Comparison of ENCODE assay signal across 1 cellular context in the genomic region with DNA sequence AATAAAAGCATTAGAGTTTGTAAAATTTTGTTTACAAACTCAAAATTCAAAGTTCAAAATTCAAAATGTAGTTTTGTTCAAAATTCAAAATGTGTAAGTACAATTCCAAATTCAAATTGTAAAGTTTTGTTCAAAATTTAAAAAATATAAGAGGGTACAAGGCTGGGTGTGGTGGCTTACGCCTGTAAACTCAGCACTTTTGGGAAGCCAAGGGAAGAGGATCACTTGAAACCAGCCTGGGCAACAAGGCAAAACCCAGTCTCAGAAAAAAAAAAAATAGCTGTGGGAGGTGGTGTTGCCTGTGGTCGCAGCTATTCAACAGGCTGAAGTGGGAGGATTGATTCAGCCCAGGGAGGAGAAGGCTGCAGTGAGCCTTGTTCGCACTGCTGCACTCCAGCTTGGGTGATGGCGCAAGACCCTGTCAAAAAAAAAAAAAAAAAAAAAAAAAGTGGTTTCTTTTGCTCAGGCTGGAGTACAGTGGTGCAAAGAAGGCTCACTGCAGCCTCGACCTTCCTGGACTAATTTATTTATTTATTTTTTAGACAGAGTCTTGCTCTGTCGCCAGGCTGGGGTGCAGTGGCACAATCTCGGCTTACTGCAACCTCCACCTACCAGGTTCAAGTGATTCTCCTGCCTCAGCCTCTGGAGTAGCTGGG.
TF ChIP-seq lines count a peak whose summit lies in the region.

No MANE protein-coding gene starts in this region.

TF ChIP-seq in HepG2, 621 proteins besides CTCF, POLR2A, EP300 and RAD21 (continued from another document and continues in another):
- TF ChIP-seq, protein P1, sequence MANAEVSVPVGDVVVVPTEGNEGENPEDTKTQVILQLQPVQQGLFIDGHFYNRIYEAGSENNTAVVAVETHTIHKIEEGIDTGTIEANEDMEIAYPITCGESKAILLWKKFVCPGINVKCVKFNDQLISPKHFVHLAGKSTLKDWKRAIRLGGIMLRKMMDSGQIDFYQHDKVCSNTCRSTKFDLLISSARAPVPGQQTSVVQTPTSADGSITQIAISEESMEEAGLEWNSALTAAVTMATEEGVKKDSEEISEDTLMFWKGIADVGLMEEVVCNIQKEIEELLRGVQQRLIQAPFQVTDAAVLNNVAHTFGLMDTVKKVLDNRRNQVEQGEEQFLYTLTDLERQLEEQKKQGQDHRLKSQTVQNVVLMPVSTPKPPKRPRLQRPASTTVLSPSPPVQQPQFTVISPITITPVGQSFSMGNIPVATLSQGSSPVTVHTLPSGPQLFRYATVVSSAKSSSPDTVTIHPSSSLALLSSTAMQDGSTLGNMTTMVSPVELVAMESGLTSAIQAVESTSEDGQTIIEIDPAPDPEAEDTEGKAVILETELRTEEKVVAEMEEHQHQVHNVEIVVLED (CRISPR knock-in tag; IDR thresholded peaks at IDR 0.05; ENCODE audit: borderline replicate concordance): no peak
- TF ChIP-seq ERF (CRISPR knock-in tag; IDR thresholded peaks at IDR 0.05) (no peak), SAP130 (CRISPR knock-in tag; IDR thresholded peaks at IDR 0.05; ENCODE audit: low read depth) (peak; percentile 40; the same call in 1 of the 2 replicates), JUN (CRISPR knock-in tag; IDR thresholded peaks at IDR 0.05) (no peak), ATF7 (IDR thresholded peaks at IDR 0.05) (no peak), ATF7 (CRISPR knock-in tag; IDR thresholded peaks at IDR 0.05) (no peak), ZNF792 (CRISPR knock-in tag; IDR thresholded peaks at IDR 0.05) (no peak), ZNF614 (CRISPR knock-in tag; IDR thresholded peaks at IDR 0.05; ENCODE audit: borderline replicate concordance) (no peak), NFE2L1 (CRISPR knock-in tag; IDR thresholded peaks at IDR 0.05; ENCODE audit: borderline replicate concordance) (no peak), XRCC5 (optimal IDR thresholded peaks at IDR 0.05; ENCODE audit: low read length) (peak; percentile 61), ASH2L (IDR thresholded peaks at IDR 0.05; ENCODE audit: insufficient read length, low read depth, low read length) (no peak), RCOR2 (CRISPR knock-in tag; IDR thresholded peaks at IDR 0.05) (no peak; the same call in 1 of the 2 replicates), TCF12 (IDR thresholded peaks at IDR 0.05) (no peak), TCF12 (CRISPR knock-in tag; IDR thresholded peaks at IDR 0.05) (no peak; the same call in 1 of the 2 replicates), ZNF766 (CRISPR knock-in tag; IDR thresholded peaks at IDR 0.05; ENCODE audit: borderline replicate concordance) (peak; percentile 69; the same call in 1 of the 2 replicates), ZFP62 (CRISPR knock-in tag; IDR thresholded peaks at IDR 0.05) (no peak), YY1 (IDR thresholded peaks at IDR 0.05; ENCODE audit: insufficient read depth, insufficient replicate concordance, low read depth, low read length) (no peak), ZNF142 (CRISPR knock-in tag; IDR thresholded peaks at IDR 0.05) (no peak), SRF (IDR thresholded peaks at IDR 0.05; ENCODE audit: low read depth, low read length) (no peak; the same call in 1 of the 2 replicates), E2F2 (CRISPR knock-in tag; IDR thresholded peaks at IDR 0.05; ENCODE audit: borderline replicate concordance) (no peak), ZNF569 (CRISPR knock-in tag; IDR thresholded peaks at IDR 0.05; ENCODE audit: borderline replicate concordance) (no peak), NR1H2 (CRISPR knock-in tag; IDR thresholded peaks at IDR 0.05; ENCODE audit: borderline replicate concordance, low read depth) (no peak), CBX5 (CRISPR knock-in tag; IDR thresholded peaks at IDR 0.05; ENCODE audit: borderline replicate concordance) (0 out of 2 replicates have a peak, but pooled peaks have one; percentile 25), MYNN (CRISPR knock-in tag; IDR thresholded peaks at IDR 0.05; ENCODE audit: low read depth) (no peak), ZNF605 (CRISPR knock-in tag; IDR thresholded peaks at IDR 0.05) (no peak), GTF2F1 (IDR thresholded peaks at IDR 0.05; ENCODE audit: low read length) (no peak), KDM3A (CRISPR knock-in tag; IDR thresholded peaks at IDR 0.05; ENCODE audit: low read depth) (no peak), ZNF788 (CRISPR knock-in tag; IDR thresholded peaks at IDR 0.05; ENCODE audit: borderline replicate concordance) (peak; percentile 21; the same call in 1 of the 2 replicates), IKZF1 (IDR thresholded peaks at IDR 0.05) (no peak), ZBTB21 (CRISPR knock-in tag; IDR thresholded peaks at IDR 0.05) (no peak), TBX3 (IDR thresholded peaks at IDR 0.05; ENCODE audit: borderline replicate concordance) (no peak), ZNF639 (CRISPR knock-in tag; conservative IDR thresholded peaks at IDR 0.05) (no peak), ZNF761 (CRISPR knock-in tag; conservative IDR thresholded peaks at IDR 0.05) (no peak), ZNF282 (IDR thresholded peaks at IDR 0.05; ENCODE audit: partially characterized antibody) (no peak), HNRNPK (IDR thresholded peaks at IDR 0.05; ENCODE audit: low read depth, low read length, poor library complexity, severe bottlenecking) (no peak), ZBTB44 (CRISPR knock-in tag; IDR thresholded peaks at IDR 0.05) (no peak), ZNF724P (CRISPR knock-in tag; IDR thresholded peaks at IDR 0.05; ENCODE audit: borderline replicate concordance) (no peak)
- TF ChIP-seq, protein P2, sequence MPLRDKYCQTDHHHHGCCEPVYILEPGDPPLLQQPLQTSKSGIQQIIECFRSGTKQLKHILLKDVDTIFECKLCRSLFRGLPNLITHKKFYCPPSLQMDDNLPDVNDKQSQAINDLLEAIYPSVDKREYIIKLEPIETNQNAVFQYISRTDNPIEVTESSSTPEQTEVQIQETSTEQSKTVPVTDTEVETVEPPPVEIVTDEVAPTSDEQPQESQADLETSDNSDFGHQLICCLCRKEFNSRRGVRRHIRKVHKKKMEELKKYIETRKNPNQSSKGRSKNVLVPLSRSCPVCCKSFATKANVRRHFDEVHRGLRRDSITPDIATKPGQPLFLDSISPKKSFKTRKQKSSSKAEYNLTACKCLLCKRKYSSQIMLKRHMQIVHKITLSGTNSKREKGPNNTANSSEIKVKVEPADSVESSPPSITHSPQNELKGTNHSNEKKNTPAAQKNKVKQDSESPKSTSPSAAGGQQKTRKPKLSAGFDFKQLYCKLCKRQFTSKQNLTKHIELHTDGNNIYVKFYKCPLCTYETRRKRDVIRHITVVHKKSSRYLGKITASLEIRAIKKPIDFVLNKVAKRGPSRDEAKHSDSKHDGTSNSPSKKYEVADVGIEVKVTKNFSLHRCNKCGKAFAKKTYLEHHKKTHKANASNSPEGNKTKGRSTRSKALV (CRISPR knock-in tag; IDR thresholded peaks at IDR 0.05): no peak
- TF ChIP-seq, protein P3, sequence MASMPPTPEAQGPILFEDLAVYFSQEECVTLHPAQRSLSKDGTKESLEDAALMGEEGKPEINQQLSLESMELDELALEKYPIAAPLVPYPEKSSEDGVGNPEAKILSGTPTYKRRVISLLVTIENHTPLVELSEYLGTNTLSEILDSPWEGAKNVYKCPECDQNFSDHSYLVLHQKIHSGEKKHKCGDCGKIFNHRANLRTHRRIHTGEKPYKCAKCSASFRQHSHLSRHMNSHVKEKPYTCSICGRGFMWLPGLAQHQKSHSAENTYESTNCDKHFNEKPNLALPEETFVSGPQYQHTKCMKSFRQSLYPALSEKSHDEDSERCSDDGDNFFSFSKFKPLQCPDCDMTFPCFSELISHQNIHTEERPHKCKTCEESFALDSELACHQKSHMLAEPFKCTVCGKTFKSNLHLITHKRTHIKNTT (CRISPR knock-in tag; IDR thresholded peaks at IDR 0.05): no peak
- TF ChIP-seq, protein P4, sequence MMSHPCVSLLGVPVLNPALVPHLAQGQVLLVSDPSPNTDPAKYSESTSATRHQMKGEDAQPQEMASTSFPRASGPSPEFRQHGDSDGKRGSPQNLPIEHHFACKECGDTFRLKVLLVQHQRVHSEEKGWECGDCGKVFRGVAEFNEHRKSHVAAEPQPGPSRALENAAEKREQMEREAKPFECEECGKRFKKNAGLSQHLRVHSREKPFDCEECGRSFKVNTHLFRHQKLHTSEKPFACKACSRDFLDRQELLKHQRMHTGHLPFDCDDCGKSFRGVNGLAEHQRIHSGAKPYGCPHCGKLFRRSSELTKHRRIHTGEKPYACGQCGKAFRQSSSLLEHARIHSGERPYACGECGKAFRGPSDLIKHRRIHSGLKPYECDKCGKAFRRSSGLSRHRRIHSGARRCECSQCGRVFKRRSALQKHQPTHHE (CRISPR knock-in tag; IDR thresholded peaks at IDR 0.05; ENCODE audit: borderline replicate concordance): no peak
- TF ChIP-seq, protein P5, sequence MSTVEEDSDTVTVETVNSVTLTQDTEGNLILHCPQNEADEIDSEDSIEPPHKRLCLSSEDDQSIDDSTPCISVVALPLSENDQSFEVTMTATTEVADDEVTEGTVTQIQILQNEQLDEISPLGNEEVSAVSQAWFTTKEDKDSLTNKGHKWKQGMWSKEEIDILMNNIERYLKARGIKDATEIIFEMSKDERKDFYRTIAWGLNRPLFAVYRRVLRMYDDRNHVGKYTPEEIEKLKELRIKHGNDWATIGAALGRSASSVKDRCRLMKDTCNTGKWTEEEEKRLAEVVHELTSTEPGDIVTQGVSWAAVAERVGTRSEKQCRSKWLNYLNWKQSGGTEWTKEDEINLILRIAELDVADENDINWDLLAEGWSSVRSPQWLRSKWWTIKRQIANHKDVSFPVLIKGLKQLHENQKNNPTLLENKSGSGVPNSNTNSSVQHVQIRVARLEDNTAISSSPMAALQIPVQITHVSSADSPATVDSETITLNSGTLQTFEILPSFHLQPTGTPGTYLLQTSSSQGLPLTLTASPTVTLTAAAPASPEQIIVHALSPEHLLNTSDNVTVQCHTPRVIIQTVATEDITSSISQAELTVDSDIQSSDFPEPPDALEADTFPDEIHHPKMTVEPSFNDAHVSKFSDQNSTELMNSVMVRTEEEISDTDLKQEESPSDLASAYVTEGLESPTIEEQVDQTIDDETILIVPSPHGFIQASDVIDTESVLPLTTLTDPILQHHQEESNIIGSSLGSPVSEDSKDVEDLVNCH (CRISPR knock-in tag; IDR thresholded peaks at IDR 0.05): no peak
